28 cellular contexts compared by ENCODE assay signal in the genomic region with DNA sequence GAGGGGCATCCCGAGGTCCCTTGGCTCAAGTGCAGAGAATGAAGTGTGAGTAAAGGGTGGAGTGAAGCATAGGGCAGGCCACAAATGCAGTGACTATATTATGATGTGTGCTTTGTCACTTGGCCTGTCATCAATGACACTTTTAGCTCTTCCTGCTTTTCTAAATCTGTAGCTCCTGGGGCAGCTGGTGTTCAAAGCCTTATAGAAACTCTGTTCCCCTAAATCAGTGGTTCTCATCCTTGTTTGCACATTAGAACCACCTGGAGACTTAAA.
DNase-seq lines count a peak whose midpoint lies in the region; ATAC-seq and TF ChIP-seq lines count a peak whose summit lies in the region.
"Had no signal": no experiment of that assay in that cellular context is flagged by ENCODE, and none has a peak within 500 bp of the region (broad histone marks: within the 10 kb centered on the region; RNA-seq: fewer than 3 reads in every experiment).

No MANE protein-coding gene starts in this region.

- peak; percentile 97 for ATAC-seq in activated T-helper 17 cell treated with anti-CD3 and anti-CD28 coated beads, Interleukin-2, amount 50 U/mL, for 72 hours (replicated peaks)
- peak; percentile 79 for ATAC-seq in stimulated activated naive CD8-positive, alpha-beta T cell treated with anti-CD3 and anti-CD28 coated beads, Interleukin-15, Interleukin-2, amounts not matched to agents 100 U/mL and 50 U/mL, for 24 hours
- ATAC-seq: CD8-positive, alpha-beta T cell; left ventricle myocardium superior; naive thymus-derived CD8-positive, alpha-beta T cell; Panc1; psoas muscle had no signal

- no peaks in the 10 kb centered on the region for H3K9me3 Mint-ChIP-seq in activated CD4-positive, alpha-beta memory T cell treated with anti-CD3 and anti-CD28 coated beads for 36 hours
- no peaks in the 10 kb centered on the region for H3K9me3 Mint-ChIP-seq in activated CD4-positive, alpha-beta memory T cell treated with anti-CD3 and anti-CD28 coated beads, Interleukin-2, amount 10 ng/mL, durations not matched to agents 7 days and 5 days
- H3K9me3 Mint-ChIP-seq in activated T-helper 17 cell treated with anti-CD3 and anti-CD28 coated beads, Interleukin-2, amount 50 U/mL, for 72 hours, result no peaks in the 10 kb centered on the region
- H3K9me3 Mint-ChIP-seq: CD8-positive, alpha-beta T cell; HFFc6; naive thymus-derived CD8-positive, alpha-beta T cell; stimulated activated naive CD8-positive, alpha-beta T cell treated with anti-CD3 and anti-CD28 coated beads, Interleukin-15, Interleukin-2, amounts not matched to agents 100 ng/mL and 50 ng/mL, for 24 hours had no signal

- intact Hi-C loops in activated CD4-positive, alpha-beta memory T cell treated with anti-CD3 and anti-CD28 coated beads for 36 hours (cut with micrococcal nuclease), result no loop called here

- no peak for TF ChIP-seq CTCF in GM20000 (IDR thresholded peaks at IDR 0.05; ENCODE audit: extremely low read depth, missing control alignments)

- peaks cover 7% of the 10 kb centered on the region for H3K4me1 Mint-ChIP-seq in activated CD4-positive, alpha-beta memory T cell treated with anti-CD3 and anti-CD28 coated beads for 36 hours (ENCODE audit: low read depth)
- H3K4me1 Mint-ChIP-seq in activated CD4-positive, alpha-beta memory T cell treated with anti-CD3 and anti-CD28 coated beads, Interleukin-2, amount 10 ng/mL, durations not matched to agents 7 days and 5 days, result no peaks in the 10 kb centered on the region
- H3K4me1 Mint-ChIP-seq in activated T-helper 17 cell treated with anti-CD3 and anti-CD28 coated beads, Interleukin-2, amount 50 U/mL, for 72 hours, result no peaks in the 10 kb centered on the region

- H3K36me3 Mint-ChIP-seq in activated CD4-positive, alpha-beta memory T cell treated with anti-CD3 and anti-CD28 coated beads for 36 hours, result no peaks in the 10 kb centered on the region
- H3K36me3 Mint-ChIP-seq in activated CD4-positive, alpha-beta memory T cell treated with anti-CD3 and anti-CD28 coated beads, Interleukin-2, amount 10 ng/mL, durations not matched to agents 7 days and 5 days (ENCODE audit: low read depth), result no peaks in the 10 kb centered on the region
- H3K36me3 Mint-ChIP-seq in activated T-helper 17 cell treated with anti-CD3 and anti-CD28 coated beads, Interleukin-2, amount 50 U/mL, for 72 hours (ENCODE audit: low read depth), result no peaks in the 10 kb centered on the region
- H3K36me3 Mint-ChIP-seq: brain; CD8-positive, alpha-beta T cell; naive thymus-derived CD8-positive, alpha-beta T cell had no signal

- POLR2A ChIA-PET in activated CD4-positive, alpha-beta memory T cell treated with anti-CD3 and anti-CD28 coated beads for 36 hours (lab: Charles Lee), result interaction anchor here (1.4 kb wide), 1 partner anchor 104 kb away, joined by 6 read pairs; no protein-coding TSS in a partner anchor
- POLR2A ChIA-PET in activated CD4-positive, alpha-beta memory T cell treated with anti-CD3 and anti-CD28 coated beads, Interleukin-2, amount 10 ng/mL, durations not matched to agents 7 days and 5 days (lab: Charles Lee), result interaction anchor here (1.0 kb wide), 1 partner anchor 9 kb away, joined by 5 read pairs; no protein-coding TSS in a partner anchor

- peaks cover 2% of the 10 kb centered on the region for H3K27me3 Mint-ChIP-seq in activated CD4-positive, alpha-beta memory T cell treated with anti-CD3 and anti-CD28 coated beads for 36 hours
- H3K27me3 Mint-ChIP-seq in activated CD4-positive, alpha-beta memory T cell treated with anti-CD3 and anti-CD28 coated beads, Interleukin-2, amount 10 ng/mL, durations not matched to agents 7 days and 5 days, result peaks cover 27% of the 10 kb centered on the region
- H3K27me3 Mint-ChIP-seq in activated T-helper 17 cell treated with anti-CD3 and anti-CD28 coated beads, Interleukin-2, amount 50 U/mL, for 72 hours, result no peaks in the 10 kb centered on the region
- H3K27me3 Mint-ChIP-seq: naive thymus-derived CD8-positive, alpha-beta T cell had no signal

- H3K27ac Mint-ChIP-seq in activated CD4-positive, alpha-beta memory T cell treated with anti-CD3 and anti-CD28 coated beads for 36 hours, result no peak overlapping the region
- no peak overlapping the region for H3K27ac Mint-ChIP-seq in activated CD4-positive, alpha-beta memory T cell treated with anti-CD3 and anti-CD28 coated beads, Interleukin-2, amount 10 ng/mL, durations not matched to agents 7 days and 5 days
- H3K27ac Mint-ChIP-seq in activated T-helper 17 cell treated with anti-CD3 and anti-CD28 coated beads, Interleukin-2, amount 50 U/mL, for 72 hours, result no peak overlapping the region
- H3K27ac Mint-ChIP-seq: brain; CD8-positive, alpha-beta T cell; HFFc6; naive thymus-derived CD8-positive, alpha-beta T cell; stimulated activated naive CD8-positive, alpha-beta T cell treated with anti-CD3 and anti-CD28 coated beads, Interleukin-15, Interleukin-2, amounts not matched to agents 100 ng/mL and 50 ng/mL, for 24 hours had no signal

- no peak overlapping the region for H3K4me3 Mint-ChIP-seq in activated CD4-positive, alpha-beta memory T cell treated with anti-CD3 and anti-CD28 coated beads for 36 hours
- no peak overlapping the region for H3K4me3 Mint-ChIP-seq in activated CD4-positive, alpha-beta memory T cell treated with anti-CD3 and anti-CD28 coated beads, Interleukin-2, amount 10 ng/mL, durations not matched to agents 7 days and 5 days
- no peak overlapping the region for H3K4me3 Mint-ChIP-seq in activated T-helper 17 cell treated with anti-CD3 and anti-CD28 coated beads, Interleukin-2, amount 50 U/mL, for 72 hours
- H3K4me3 Mint-ChIP-seq: brain; CD8-positive, alpha-beta T cell; HFFc6; naive thymus-derived CD8-positive, alpha-beta T cell; stimulated activated naive CD8-positive, alpha-beta T cell treated with anti-CD3 and anti-CD28 coated beads, Interleukin-15, Interleukin-2, amounts not matched to agents 100 ng/mL and 50 ng/mL, for 24 hours had no signal

- peak; percentile 23 for DNase-seq in activated CD4-positive, alpha-beta memory T cell treated with anti-CD3 and anti-CD28 coated beads for 36 hours
- no peak for DNase-seq in activated CD4-positive, alpha-beta memory T cell treated with anti-CD3 and anti-CD28 coated beads, Interleukin-2, amount 10 ng/mL, durations not matched to agents 7 days and 5 days
- DNase-seq in GM20000 (ENCODE audit: low spot score) (peak; percentile 24), SIG-M5 treated with dmso at 0.1 percent for 504 hours (lab: John Stamatoyannopoulos, UW; ENCODE audit: unreplicated experiment) (no peak), H4 (ENCODE audit: low spot score) (no peak), DMS79 (lab: John Stamatoyannopoulos, UW) (no peak)
- DNase-seq in stimulated activated naive CD8-positive, alpha-beta T cell treated with anti-CD3 and anti-CD28 coated beads, Interleukin-15, Interleukin-2, amounts not matched to agents 100 U/mL and 50 U/mL, for 24 hours, result no peak
- DNase-seq: activated CD4-positive, alpha-beta T cell treated with anti-CD3 and anti-CD28 coated beads, Interleukin-2, amount 50 U/mL, for 48 hours; activated naive CD4-positive, alpha-beta T cell; activated T-cell treated with anti-CD3 and anti-CD28 coated beads for 4 hours; CD8-positive, alpha-beta T cell; cerebellar nuclear complex; GM23248; HFFc6; left ventricle myocardium superior; MV-4-11; naive thymus-derived CD8-positive, alpha-beta T cell; NCI-H1436 treated with DMSO at 0.1 percent for 48 hours; NCI-H2107; occipital lobe; psoas muscle; SHP77 treated with DMSO at 0.1 percent for 48 hours; stimulated activated CD4-positive, alpha-beta T cell treated with anti-CD3 and anti-CD28 coated beads, Interleukin-4, amount 100 ng/mL, for 4 hours; WERI-Rb-1 had no signal

- CTCF ChIA-PET in activated CD4-positive, alpha-beta memory T cell treated with anti-CD3 and anti-CD28 coated beads for 36 hours (lab: Charles Lee), result interaction anchor here (1.5 to 2.9 kb wide), 2 partner anchors 9 to 12 kb away, joined by 5 to 16 read pairs; no protein-coding TSS in a partner anchor
- CTCF ChIA-PET in activated CD4-positive, alpha-beta memory T cell treated with anti-CD3 and anti-CD28 coated beads, Interleukin-2, amount 10 ng/mL, durations not matched to agents 7 days and 5 days (lab: Charles Lee), result interaction anchor here (1.0 to 2.6 kb wide), 3 partner anchors 10 to 269 kb away, joined by 3 to 15 read pairs (median 5); no protein-coding TSS in a partner anchor

Comparison
In these comparisons a context has a peak if more than half of its experiments do, and no peak if none do; other contexts are left out.
1. DNase-seq: peak in activated CD4-positive, alpha-beta memory T cell treated with anti-CD3 and anti-CD28 coated beads for 36 hours (single experiment) and GM20000 (single experiment); none in activated CD4-positive, alpha-beta memory T cell treated with anti-CD3 and anti-CD28 coated beads, Interleukin-2, amount 10 ng/mL, durations not matched to agents 7 days and 5 days (single experiment), stimulated activated naive CD8-positive, alpha-beta T cell treated with anti-CD3 and anti-CD28 coated beads, Interleukin-15, Interleukin-2, amounts not matched to agents 100 U/mL and 50 U/mL, for 24 hours (single experiment), SIG-M5 treated with dmso at 0.1 percent for 504 hours (single experiment), H4 (single experiment) and DMS79 (single experiment).